In the genomic region with DNA sequence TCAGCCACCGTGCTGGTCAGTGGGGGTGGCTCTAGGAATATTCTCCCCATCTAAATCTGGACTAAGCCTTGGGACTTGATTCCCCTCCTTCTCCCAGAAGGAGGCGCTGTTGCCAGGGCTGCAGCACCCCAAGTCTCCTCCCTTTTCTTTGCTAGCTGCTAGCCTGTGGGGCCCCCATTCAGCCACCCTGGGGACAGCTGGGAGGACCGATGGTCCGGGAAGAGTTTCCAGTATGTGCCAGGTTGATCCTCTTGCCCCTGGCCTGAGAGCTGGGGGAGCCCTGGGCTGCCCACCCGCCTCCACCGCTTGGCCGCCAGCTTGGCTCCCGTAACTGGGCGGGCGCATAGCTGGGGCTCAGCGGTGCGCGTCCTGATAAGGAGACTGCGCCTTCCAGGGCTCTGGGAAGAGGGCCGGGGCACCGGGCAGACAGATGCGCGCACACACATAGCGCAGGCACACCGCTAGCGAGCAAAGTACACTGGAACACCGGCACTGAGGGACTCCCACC, we compare ENCODE assay signal across 1 cellular context.
TF ChIP-seq lines count a peak whose summit lies in the region.

No MANE protein-coding gene starts in this region.

TF ChIP-seq in H1, 55 proteins besides CTCF, POLR2A, EP300 and RAD21 (continued from another document):
- TF ChIP-seq SRF (IDR thresholded peaks at IDR 0.05; ENCODE audit: low read depth, low read length) = no peak
- no peak for TF ChIP-seq CHD1 (IDR thresholded peaks at IDR 0.05; ENCODE audit: low read depth, low read length)
- no peak for TF ChIP-seq JUND (IDR thresholded peaks at IDR 0.05; ENCODE audit: low read length)
- no peak for TF ChIP-seq FOSL1 (IDR thresholded peaks at IDR 0.05; ENCODE audit: insufficient read depth, low read depth, low read length)
